ENCODE assay signal across 25 cellular contexts in genomic region chr11:128066429-128066828, GRCh38.
"Had no signal": no experiment of that assay in that cellular context is flagged by ENCODE, and none has a peak within 500 bp of the region (broad histone marks: within the 10 kb centered on the region; RNA-seq: fewer than 3 reads in every experiment).

No MANE protein-coding gene starts in this region.

- H3K4me1 ChIP-seq: SJSA1 had no signal

- DNase-seq: Kasumi-1; NCI-H1092; NCI-H1105 treated with DMSO at 0.1 percent for 48 hours; NCI-H1417 treated with DMSO at 0.1 percent for 48 hours; NCI-H146; NCI-H1694 treated with DMSO at 0.1 percent for 48 hours; NCI-H1930; NCI-H2081; NCI-H2171; NCI-H226; NCI-H446; NCI-H510A; NCI-H524 treated with DMSO at 0.1 percent for 48 hours; NCI-H69; NCI-H774; NK-92 treated with Interleukin-12 subunit alpha and Interleukin-12 subunit beta, amount 100 ng/mL, for 24 hours; Right ventricle myocardium superior; RPMI8226; SIG-M5; SW 1271 had no signal

- H3K9ac ChIP-seq: KMS-11 had no signal

- H3K4me3 ChIP-seq: K562, SJSA1, SK-N-MC had no signal

- H3K27me3 ChIP-seq: SJSA1 had no signal

- ATAC-seq: K562 had no signal

- H3K36me3 ChIP-seq: SJSA1 had no signal

- H3K27ac ChIP-seq: HL-60, KMS-11, SJSA1, SK-N-MC had no signal

- H3K9me3 ChIP-seq: SJSA1 had no signal

- H3K4me2 ChIP-seq: KMS-11 had no signal
